25 cellular contexts compared by ENCODE assay signal in genomic region chr5:45261125-45261524, GRCh38.
"Had no signal": no experiment of that assay in that cellular context is flagged by ENCODE, and none has a peak within 500 bp of the region (broad histone marks: within the 10 kb centered on the region; RNA-seq: fewer than 3 reads in every experiment).

No MANE protein-coding gene starts in this region.

- H3K4me3 Mint-ChIP-seq: mesothelial cell of epicardium; naive B cell; natural killer cell; stimulated activated effector memory CD8-positive, alpha-beta T cell treated with anti-CD3 and anti-CD28 coated beads, Interleukin-12 subunit alpha, Interleukin-12 subunit beta, amount 100 ng/mL, for 72 hours; stimulated activated naive CD8-positive, alpha-beta T cell treated with anti-CD3 and anti-CD28 coated beads, Interleukin-15, Interleukin-2, amounts not matched to agents 100 ng/mL and 50 ng/mL, for 24 hours had no signal

- H3K4me1 Mint-ChIP-seq: mesothelial cell of epicardium; naive B cell; natural killer cell; stimulated activated effector memory CD8-positive, alpha-beta T cell treated with anti-CD3 and anti-CD28 coated beads, Interleukin-12 subunit alpha, Interleukin-12 subunit beta, amount 100 ng/mL, for 72 hours had no signal

- FAIRE-seq: small intestine, urothelium cell line had no signal

- H3K9me3 ChIP-seq: heart left ventricle, left ventricle myocardium inferior, sigmoid colon, suprapubic skin, thoracic aorta, tibial artery, upper lobe of right lung had no signal

- H3K79me2 ChIP-seq: parathyroid adenoma had no signal

- H3K9me3 Mint-ChIP-seq: mesothelial cell of epicardium had no signal

- H3K36me3 Mint-ChIP-seq: mesothelial cell of epicardium; naive B cell; stimulated activated effector memory CD8-positive, alpha-beta T cell treated with anti-CD3 and anti-CD28 coated beads, Interleukin-12 subunit alpha, Interleukin-12 subunit beta, amount 100 ng/mL, for 72 hours had no signal

- H3K9ac ChIP-seq: parathyroid adenoma had no signal

- H3K36me3 ChIP-seq: heart left ventricle, left ventricle myocardium inferior, sigmoid colon, spleen, suprapubic skin, thoracic aorta, tibial artery, upper lobe of right lung had no signal

- ATAC-seq: heart left ventricle; natural killer cell; right cardiac atrium; stimulated activated effector memory CD8-positive, alpha-beta T cell treated with anti-CD3 and anti-CD28 coated beads, Interleukin-12 subunit alpha, Interleukin-12 subunit beta, amount 100 ng/mL, for 72 hours had no signal

- H3K27me3 ChIP-seq: heart left ventricle, sigmoid colon, spleen, suprapubic skin, tibial artery, upper lobe of right lung had no signal

- H3K27ac Mint-ChIP-seq: mesothelial cell of epicardium; naive B cell; natural killer cell; stimulated activated effector memory CD8-positive, alpha-beta T cell treated with anti-CD3 and anti-CD28 coated beads, Interleukin-12 subunit alpha, Interleukin-12 subunit beta, amount 100 ng/mL, for 72 hours; stimulated activated naive CD8-positive, alpha-beta T cell treated with anti-CD3 and anti-CD28 coated beads, Interleukin-15, Interleukin-2, amounts not matched to agents 100 ng/mL and 50 ng/mL, for 24 hours had no signal

- H3K4me3 ChIP-seq: heart left ventricle, left ventricle myocardium inferior, lung, sigmoid colon, spleen, suprapubic skin, thoracic aorta, tibial artery, upper lobe of right lung had no signal

- DNase-seq: heart left ventricle; hypothalamus; islet precursor cell; left ventricle myocardium inferior; mesendoderm; naive B cell; natural killer cell; retina; right cardiac atrium; sigmoid colon; small intestine; spleen; stimulated activated CD4-positive, alpha-beta T cell treated with anti-CD3 and anti-CD28 coated beads, Interleukin-4, amount 100 ng/mL, for 24 hours; stimulated activated naive CD4-positive, alpha-beta T cell; tibial artery; trophoblast cell; upper lobe of right lung had no signal

- H3K27ac ChIP-seq: heart left ventricle, left ventricle myocardium inferior, parathyroid adenoma, sigmoid colon, spleen, suprapubic skin, thoracic aorta, tibial artery, upper lobe of right lung had no signal

- H2AFZ ChIP-seq: parathyroid adenoma had no signal

- H3K27me3 Mint-ChIP-seq: naive B cell; stimulated activated naive CD8-positive, alpha-beta T cell treated with anti-CD3 and anti-CD28 coated beads, Interleukin-15, Interleukin-2, amounts not matched to agents 100 ng/mL and 50 ng/mL, for 24 hours had no signal

- H3K4me1 ChIP-seq: left ventricle myocardium inferior, parathyroid adenoma, sigmoid colon, spleen, suprapubic skin, tibial artery, upper lobe of right lung had no signal
